Comparison of ENCODE assay signal across 23 cellular contexts in the genomic region with DNA sequence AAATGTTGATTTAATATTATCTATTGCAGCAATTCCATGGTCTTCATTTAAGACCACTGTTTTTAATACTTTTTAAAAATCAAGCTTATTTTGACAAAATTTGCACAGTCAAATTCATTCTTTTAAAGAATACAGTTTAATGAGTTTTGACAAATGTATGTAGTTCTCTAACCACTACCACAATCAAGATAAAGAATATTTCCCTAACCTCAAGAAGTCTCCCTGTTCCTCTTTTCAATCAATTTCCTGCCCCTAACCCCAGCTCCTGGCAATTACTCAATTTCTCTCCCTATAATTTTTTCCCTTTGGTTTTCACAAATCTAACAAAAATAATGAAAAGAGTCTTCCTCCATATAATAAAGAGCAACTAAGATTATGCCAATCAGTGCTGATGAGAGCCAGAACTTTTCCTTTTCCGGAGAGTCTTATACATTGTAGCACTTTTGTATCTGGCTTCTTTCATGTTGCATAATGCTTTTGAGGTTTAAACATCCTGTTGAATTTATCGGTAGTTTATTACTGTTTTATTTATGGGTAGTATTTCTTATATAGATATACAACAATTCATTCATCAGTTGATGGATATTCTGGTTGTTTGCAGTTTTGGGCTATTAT.
DNase-seq lines count a peak whose midpoint lies in the region; ATAC-seq and TF ChIP-seq lines count a peak whose summit lies in the region.
"Had no signal": no experiment of that assay in that cellular context is flagged by ENCODE, and none has a peak within 500 bp of the region (broad histone marks: within the 10 kb centered on the region; RNA-seq: fewer than 3 reads in every experiment).

No MANE protein-coding gene starts in this region.

- TF ChIP-seq POLR2A in NB4 (IDR thresholded peaks at IDR 0.05; ENCODE audit: extremely low read depth, insufficient read length) (no peak), breast epithelium (IDR thresholded peaks at IDR 0.05) (no peak), thyroid gland (IDR thresholded peaks at IDR 0.05) (no peak)

- no peak overlapping the region for H3K4me2 ChIP-seq in DND-41 (ENCODE audit: insufficient read depth, low read length)
- H3K4me2 ChIP-seq: BLaER1, PC-9 had no signal

- no peak for DNase-seq in DND-41
- peak; percentile 3 for DNase-seq in KBM-7
- peak; percentile 7 for DNase-seq in NB4 (ENCODE audit: low read depth)
- peak; percentile 57 for DNase-seq in amniotic epithelial cell (ENCODE audit: low read depth)
- no peak for DNase-seq in breast epithelium (ENCODE audit: low spot score in 2 of 2)
- no peak for DNase-seq in NCI-H1092 (lab: John Stamatoyannopoulos, UW)
- DNase-seq in thyroid gland = no peak
- DNase-seq in 8988T = no peak
- DNase-seq: CD4-positive, CD25-positive, alpha-beta regulatory T cell; DMS53; EL; Karpas-422; NCI-H1092 treated with DMSO at 0.1 percent for 48 hours; NCI-H1436 treated with DMSO at 0.1 percent for 48 hours; NCI-H2029; NCI-H446; NCI-H524 treated with DMSO at 0.1 percent for 48 hours; NCI-H774; PC-9; SJCRH30; T-helper 1 cell had no signal

- no peak overlapping the region for H3K27ac ChIP-seq in DND-41 (ENCODE audit: low read length)
- H3K27ac ChIP-seq in breast epithelium = no peak overlapping the region
- H3K27ac ChIP-seq in thyroid gland = no peak overlapping the region
- H3K27ac ChIP-seq: BLaER1, PC-9, SJCRH30 had no signal

- no peak overlapping the region for H2AFZ ChIP-seq in DND-41 (ENCODE audit: low read depth, low read length)
- H2AFZ ChIP-seq: PC-9 had no signal

- intact Hi-C loops in breast epithelium (cut with DNase I; ENCODE audit: low total_unique reads) = no loop called here
- intact Hi-C loops in thyroid gland (cut with DNase I) = no loop called here

- peak; percentile 52; the same call in 2 of the 3 replicates for ATAC-seq in DND-41 (ENCODE audit: insufficient read depth, low read depth)
- ATAC-seq: Right ventricle myocardium inferior had no signal

- H3K27me3 ChIP-seq in DND-41 (ENCODE audit: insufficient read depth, low read length, poor library complexity) (no peaks in the 10 kb centered on the region), breast epithelium (no peaks in the 10 kb centered on the region), thyroid gland (no peaks in the 10 kb centered on the region)
- H3K27me3 ChIP-seq: BLaER1, SJCRH30 had no signal

- no peaks in the 10 kb centered on the region for H4K20me1 ChIP-seq in DND-41 (ENCODE audit: insufficient read depth, low read length)
- H4K20me1 ChIP-seq: BLaER1 had no signal

- H3K9me3 ChIP-seq in DND-41 (ENCODE audit: insufficient read depth, low read length, severe bottlenecking) (peaks cover 14% of the 10 kb centered on the region), breast epithelium (no peaks in the 10 kb centered on the region), thyroid gland (no peaks in the 10 kb centered on the region)
- H3K9me3 ChIP-seq: BLaER1, SJCRH30 had no signal

- H3K36me3 ChIP-seq in DND-41 (ENCODE audit: insufficient read depth, low read length) (no peaks in the 10 kb centered on the region), breast epithelium (no peaks in the 10 kb centered on the region), thyroid gland (no peaks in the 10 kb centered on the region)
- H3K36me3 ChIP-seq: BLaER1, SJCRH30 had no signal

- in situ Hi-C loops in KBM-7 (cut with MboI; ENCODE audit: low pct_unique_long_range_greater_than_20kb, low sequenced_read_pairs) = no loop called here

- 72 to 93% methylated on average over 2 of the region's 2 CpGs for WGBS in thyroid gland, 2 donors

- no peaks in the 10 kb centered on the region for H3K79me2 ChIP-seq in DND-41 (ENCODE audit: insufficient read depth, low read length)

- no peak overlapping the region for H3K9ac ChIP-seq in DND-41 (ENCODE audit: low read depth, low read length)
- H3K9ac ChIP-seq: BLaER1 had no signal

- H3K4me1 ChIP-seq in DND-41 (ENCODE audit: insufficient read depth, low read length) (peaks cover 10% of the 10 kb centered on the region), breast epithelium (no peaks in the 10 kb centered on the region), thyroid gland (no peaks in the 10 kb centered on the region)
- H3K4me1 ChIP-seq: BLaER1, SJCRH30 had no signal

- TF ChIP-seq CTCF in DND-41 (IDR thresholded peaks at IDR 0.05; ENCODE audit: borderline replicate concordance, extremely low read depth, low read length, poor library complexity, severe bottlenecking) (no peak), NB4 (IDR thresholded peaks at IDR 0.05; ENCODE audit: low read depth, low read length) (no peak), breast epithelium (IDR thresholded peaks at IDR 0.05) (no peak), thyroid gland (IDR thresholded peaks at IDR 0.05) (no peak)

- H3K4me3 ChIP-seq in DND-41 (ENCODE audit: low read depth in 1 of 2, low read length in 2 of 2) = no peak overlapping the region
- no peak overlapping the region for H3K4me3 ChIP-seq in NB4 (ENCODE audit: low read depth, low read length)
- H3K4me3 ChIP-seq in breast epithelium = no peak overlapping the region
- H3K4me3 ChIP-seq in thyroid gland (replicated peaks in 1 of 3) = no peak overlapping the region
- H3K4me3 ChIP-seq: BLaER1, PC-9, SJCRH30 had no signal

Comparison
In these comparisons a context has a peak if more than half of its experiments do, and no peak if none do; other contexts are left out.
1. DNase-seq: peak in KBM-7 (single experiment), NB4 (single experiment) and amniotic epithelial cell (single experiment); none in DND-41 (single experiment), breast epithelium (0 of 2), NCI-H1092 (single experiment), thyroid gland (0 of 2) and 8988T (single experiment).